10 cellular contexts compared by ENCODE assay signal in the genomic region with DNA sequence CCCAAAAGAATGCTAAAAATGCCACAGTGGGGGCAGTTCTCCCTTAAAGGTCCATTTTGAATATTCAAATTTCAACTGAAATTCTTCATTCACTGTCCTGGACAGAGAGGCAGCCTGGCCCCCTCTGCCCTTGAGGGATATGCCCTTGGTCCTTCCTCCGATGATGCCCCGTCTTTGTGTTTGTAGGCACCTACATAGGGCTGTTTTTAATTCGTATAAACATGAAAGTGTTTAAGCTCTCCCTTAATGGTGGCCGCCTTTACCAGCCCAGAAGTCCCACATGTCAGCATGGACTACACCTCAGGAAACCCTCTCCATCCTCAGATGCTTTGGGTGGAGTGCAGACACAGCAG.
DNase-seq lines count a peak whose midpoint lies in the region; ATAC-seq and TF ChIP-seq lines count a peak whose summit lies in the region.
"Had no signal": no experiment of that assay in that cellular context is flagged by ENCODE, and none has a peak within 500 bp of the region (broad histone marks: within the 10 kb centered on the region; RNA-seq: fewer than 3 reads in every experiment).

No MANE protein-coding gene starts in this region.

- H3K36me3 ChIP-seq in hepatocyte (replicated peaks; ENCODE audit: insufficient read depth, low read depth), result no peaks in the 10 kb centered on the region
- H3K36me3 ChIP-seq in gastrocnemius medialis, result peaks cover 0 to 23% of the 10 kb centered on the region in 2 donors
- H3K36me3 ChIP-seq: MG63 had no signal

- H3K27ac ChIP-seq in CD4-positive, alpha-beta T cell (ENCODE audit: low read depth, low read length), result no peak overlapping the region
- H3K27ac ChIP-seq in RWPE1 (peak overlapping the region; percentile 72), hepatocyte (peak overlapping the region; percentile 84), gastrocnemius medialis (peak overlapping the region; percentile 1 to 60 (median 53))

- intact Hi-C loops in CD4-positive, alpha-beta T cell (cut with DNase I, micrococcal nuclease), result loop anchor here (1.0 to 10.0 kb wide), 7 partner anchors 458 to 686 kb away; no protein-coding TSS in a partner anchor
- intact Hi-C loops in gastrocnemius medialis (cut with DNase I; ENCODE audit: low total_unique reads), result loop anchor here (1.0 kb wide), 3 partner anchors 134 to 567 kb away; no protein-coding TSS in a partner anchor

- H3K4me3 ChIP-seq in hepatocyte (no peak overlapping the region), gastrocnemius medialis (no peak overlapping the region)
- H3K4me3 ChIP-seq: coronary artery, MG63 had no signal

- H3K9me3 ChIP-seq in CD4-positive, alpha-beta T cell (ENCODE audit: control insufficient read depth, low read length), result no peaks in the 10 kb centered on the region
- H3K9me3 ChIP-seq in hepatocyte (ENCODE audit: low read depth) (no peaks in the 10 kb centered on the region), gastrocnemius medialis (no peaks in the 10 kb centered on the region)
- H3K9me3 ChIP-seq: MG63 had no signal

- CTCF ChIA-PET in CD4-positive, alpha-beta T cell (lab: Charles Lee), result interaction anchor here (1.4 to 1.7 kb wide), 5 partner anchors 9 to 566 kb away, joined by 3 to 11 read pairs (median 5); no protein-coding TSS in a partner anchor
- CTCF ChIA-PET in RWPE1 (lab: Yijun Ruan, JAX), result interaction anchor here (0.6 to 1.0 kb wide), 2 partner anchors 351 to 896 kb away, joined by 3 read pairs; no protein-coding TSS in a partner anchor

- no peak for TF ChIP-seq CTCF in CD4-positive, alpha-beta T cell (IDR thresholded peaks at IDR 0.05)
- TF ChIP-seq CTCF in RWPE1 (conservative IDR thresholded peaks at IDR 0.05; ENCODE audit: low read depth), result no peak
- no peak for TF ChIP-seq CTCF in hepatocyte (IDR thresholded peaks at IDR 0.05; ENCODE audit: poor library complexity)
- no peak for TF ChIP-seq CTCF in gastrocnemius medialis (IDR thresholded peaks at IDR 0.05 in 4 of 5, conservative IDR thresholded peaks at IDR 0.05 in 1 of 5)

- WGBS in hepatocyte (ENCODE audit: low lambda C conversion rate, missing lambda C conversion rate), result 64% methylated on average over 4 of the region's 4 CpGs

- H3K9me2 ChIP-seq in hepatocyte (replicated peaks; ENCODE audit: insufficient read depth), result no peaks in the 10 kb centered on the region

- H4K20me1 ChIP-seq in hepatocyte (ENCODE audit: insufficient read depth, poor library complexity, severe bottlenecking), result no peaks in the 10 kb centered on the region

- peaks cover 22% of the 10 kb centered on the region for H3K79me2 ChIP-seq in hepatocyte

- no peaks in the 10 kb centered on the region for H3K27me3 Mint-ChIP-seq in CD4-positive, alpha-beta T cell

- H2AFZ ChIP-seq in hepatocyte, result no peak overlapping the region

- no peak for TF ChIP-seq POLR2A in gastrocnemius medialis (IDR thresholded peaks at IDR 0.05)

- no peak for DNase-seq in CD4-positive, alpha-beta T cell
- no peak for DNase-seq in RWPE1 (ENCODE audit: low spot score)
- no peak for DNase-seq in hepatocyte (ENCODE audit: low spot score)
- DNase-seq in gastrocnemius medialis, result no peak
- no peak for DNase-seq in anterior cingulate cortex (lab: John Stamatoyannopoulos, UW)
- no peak for DNase-seq in DMS153 (lab: John Stamatoyannopoulos, UW)
- DNase-seq: MG63 had no signal

- H3K4me2 ChIP-seq in hepatocyte, result peak overlapping the region; percentile 58

- no peaks in the 10 kb centered on the region for H3K27me3 ChIP-seq in CD4-positive, alpha-beta T cell (ENCODE audit: control insufficient read depth, insufficient read depth, low read length)
- H3K27me3 ChIP-seq in hepatocyte (no peaks in the 10 kb centered on the region), gastrocnemius medialis (no peaks in the 10 kb centered on the region)
- H3K27me3 ChIP-seq: MG63 had no signal

- H3K4me1 Mint-ChIP-seq in CD4-positive, alpha-beta T cell (ENCODE audit: low read depth), result peaks cover 20% of the 10 kb centered on the region

- H3K4me1 ChIP-seq in hepatocyte (ENCODE audit: insufficient read depth) (peaks cover 27% of the 10 kb centered on the region), gastrocnemius medialis (peaks cover 18 to 22% of the 10 kb centered on the region in 2 donors)

- no peak overlapping the region for H3K4me3 Mint-ChIP-seq in CD4-positive, alpha-beta T cell

- H3K36me3 Mint-ChIP-seq in CD4-positive, alpha-beta T cell (ENCODE audit: low read depth), result peaks cover 64% of the 10 kb centered on the region

- in situ Hi-C loops in gastrocnemius medialis (cut with MboI; ENCODE audit: low sequenced_read_pairs in 4 of 4), result loop anchor here (5.0 to 25.0 kb wide), 7 partner anchors 306 to 566 kb away; no protein-coding TSS in a partner anchor

- H3K27ac Mint-ChIP-seq in CD4-positive, alpha-beta T cell, result peak overlapping the region; percentile 19

- no peak for ATAC-seq in CD4-positive, alpha-beta T cell (ENCODE audit: poor library complexity)
- no peak for ATAC-seq in gastrocnemius medialis
- ATAC-seq in GM19328 (IDR thresholded peaks at IDR 0.05; ENCODE audit: unreplicated experiment), result no peak
- no peak for ATAC-seq in HG03469 (IDR thresholded peaks at IDR 0.05; ENCODE audit: unreplicated experiment)

- H3K9me3 Mint-ChIP-seq in CD4-positive, alpha-beta T cell, result no peaks in the 10 kb centered on the region

- POLR2A ChIA-PET in CD4-positive, alpha-beta T cell (lab: Charles Lee), result interaction anchor here (0.8 to 1.7 kb wide), 2 partner anchors 135 to 566 kb away, joined by 3 to 4 read pairs; partner anchors contain the start of gene RREB1
- POLR2A ChIA-PET in RWPE1 (lab: Yijun Ruan, JAX; ENCODE audit: low non-redundant PET), result no interaction called here
